In genomic region chr2:234680688-234681050, GRCh38 we compare ENCODE assay signal across 15 cellular contexts.
"Had no signal": no experiment of that assay in that cellular context is flagged by ENCODE, and none has a peak within 500 bp of the region (broad histone marks: within the 10 kb centered on the region; RNA-seq: fewer than 3 reads in every experiment).

No MANE protein-coding gene starts in this region.

- H3K4me3 ChIP-seq: ascending aorta, dorsolateral prefrontal cortex, tibial artery, vagina had no signal

- H3K4me1 ChIP-seq: parathyroid adenoma had no signal

- H3K27me3 ChIP-seq: ascending aorta, dorsolateral prefrontal cortex, tibial artery, vagina had no signal

- H3K4me1 Mint-ChIP-seq: activated naive CD8-positive, alpha-beta T cell treated with anti-CD3 and anti-CD28 coated beads, Interleukin-2, amount 50 U/mL, for 24 hours had no signal

- H3K27ac Mint-ChIP-seq: activated naive CD4-positive, alpha-beta T cell treated with anti-CD3 and anti-CD28 coated beads for 36 hours; activated naive CD8-positive, alpha-beta T cell treated with anti-CD3 and anti-CD28 coated beads, Interleukin-2, amount 50 U/mL, for 24 hours had no signal

- DNase-seq: activated CD4-positive, alpha-beta T cell treated with anti-CD3 and anti-CD28 coated beads, Interleukin-2, amount 50 U/mL, for 4 hours; activated CD4-positive, CD25-positive, alpha-beta regulatory T cell treated with anti-CD3 and anti-CD28 coated beads, Interleukin-2, amount 50 U/mL, for 72 hours; activated naive CD4-positive, alpha-beta T cell treated with anti-CD3 and anti-CD28 coated beads for 36 hours; activated naive CD8-positive, alpha-beta T cell treated with anti-CD3 and anti-CD28 coated beads, Interleukin-2, amount 50 U/mL, for 24 hours; activated T-cell treated with anti-CD3 and anti-CD28 coated beads for 4 hours; dorsolateral prefrontal cortex; glutamatergic neuron; midbrain; stimulated activated CD4-positive, alpha-beta T cell treated with anti-CD3 and anti-CD28 coated beads, Interleukin-2, amount 100 ng/mL, for 48 hours; stimulated activated naive CD4-positive, alpha-beta T cell had no signal

- H3K27ac ChIP-seq: parathyroid adenoma, vagina had no signal

- H3K36me3 ChIP-seq: ascending aorta, tibial artery, vagina had no signal

- H3K9me3 ChIP-seq: ascending aorta, tibial artery, vagina had no signal

- ATAC-seq: activated naive CD8-positive, alpha-beta T cell treated with anti-CD3 and anti-CD28 coated beads, Interleukin-2, amount 50 U/mL, for 24 hours had no signal

- H3K79me2 ChIP-seq: parathyroid adenoma had no signal

- H3K9me3 Mint-ChIP-seq: activated naive CD4-positive, alpha-beta T cell treated with anti-CD3 and anti-CD28 coated beads for 36 hours; activated naive CD8-positive, alpha-beta T cell treated with anti-CD3 and anti-CD28 coated beads, Interleukin-2, amount 50 U/mL, for 24 hours had no signal

- H3K9ac ChIP-seq: parathyroid adenoma had no signal

- H3K4me3 Mint-ChIP-seq: activated naive CD4-positive, alpha-beta T cell treated with anti-CD3 and anti-CD28 coated beads for 36 hours; activated naive CD8-positive, alpha-beta T cell treated with anti-CD3 and anti-CD28 coated beads, Interleukin-2, amount 50 U/mL, for 24 hours; neural crest cell had no signal

- H2AFZ ChIP-seq: parathyroid adenoma had no signal
